ENCODE assay signal across 14 cellular contexts in the genomic region with DNA sequence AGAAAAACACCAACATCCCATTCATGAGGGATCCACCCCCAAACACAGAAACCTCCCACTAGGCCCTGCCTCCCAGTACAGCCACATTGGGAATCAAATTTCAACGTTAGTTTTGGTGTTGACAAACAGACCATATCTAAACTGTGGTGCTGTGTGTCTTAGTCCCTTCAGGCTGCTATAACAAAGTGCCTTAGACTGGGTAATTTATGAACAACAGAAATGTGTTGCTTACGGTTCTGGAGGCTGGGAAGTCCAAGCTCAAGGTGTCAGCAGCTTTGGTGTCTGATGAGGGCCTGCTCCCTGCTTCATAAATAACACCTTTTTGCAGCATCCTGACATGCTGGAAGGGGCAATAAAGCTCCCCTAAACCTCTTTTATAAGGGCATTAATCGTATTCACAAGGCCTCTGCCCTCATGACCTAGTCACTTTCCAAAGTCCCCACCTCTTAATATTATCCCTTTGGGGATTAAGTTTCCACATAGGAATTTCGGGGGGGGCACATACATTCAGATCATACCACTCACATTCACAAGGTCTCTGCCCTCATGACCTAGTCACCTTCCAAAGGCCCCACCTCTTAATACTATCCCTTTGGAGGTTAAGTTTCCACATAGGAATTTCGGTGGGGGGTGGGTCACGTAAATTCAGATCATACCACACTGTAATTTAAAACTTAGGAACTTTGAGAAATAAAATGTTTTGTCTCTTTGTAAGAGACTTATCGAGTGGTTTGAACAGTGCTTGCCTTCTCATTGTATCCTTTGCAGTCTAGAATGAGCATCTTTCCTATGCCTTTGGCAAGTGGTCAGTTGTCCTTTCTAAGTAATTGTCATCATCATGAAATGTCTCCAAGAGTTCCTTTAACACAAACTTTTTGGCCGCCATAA. TPM values are rescaled to one million over a fixed set of nuclear protein-coding genes. Genes with fewer than 3 reads are reported as not detected.
A peak's percentile ranks its signal among the peaks of the same experiment; 100 is the strongest.
DNase-seq lines count a peak whose midpoint lies in the region; ATAC-seq, FAIRE-seq and TF ChIP-seq lines count a peak whose summit lies in the region.
"Had no signal": no experiment of that assay in that cellular context is flagged by ENCODE, and none has a peak within 500 bp of the region (broad histone marks: within the 10 kb centered on the region; RNA-seq: fewer than 3 reads in every experiment).

No MANE protein-coding gene starts in this region.

- ATAC-seq in RWPE2 (ENCODE audit: low read depth): peak; percentile 22; the same call in 2 of the 3 replicates
- no peak for ATAC-seq in HG02642 (IDR thresholded peaks at IDR 0.05; ENCODE audit: poor library complexity, unreplicated experiment)
- ATAC-seq in GM21515 (IDR thresholded peaks at IDR 0.05; ENCODE audit: unreplicated experiment): no peak
- ATAC-seq in GM18498 (IDR thresholded peaks at IDR 0.05; ENCODE audit: unreplicated experiment): no peak

- TF ChIP-seq POLR2A in esophagus muscularis mucosa (IDR thresholded peaks at IDR 0.05; ENCODE audit: low read depth) (no peak), prostate gland (IDR thresholded peaks at IDR 0.05) (no peak)

- CTCF ChIA-PET in Calu3 (lab: Charles Lee): interaction anchor here (0.6 to 1.5 kb wide), 5 partner anchors 9 to 51 kb away, joined by 3 to 7 read pairs (median 4); a partner anchor contains a TSS

- peak overlapping the region; percentile 95 for H3K27ac Mint-ChIP-seq in Calu3 (ENCODE audit: unreplicated experiment)
- H3K27ac Mint-ChIP-seq: dendritic cell treated with granulocyte-macrophage colony-stimulating factor and Interleukin-4, amounts not matched to agents 40 ng/mL and 50 ng/mL, for 4 days had no signal

- no peaks in the 10 kb centered on the region for H3K27me3 ChIP-seq in RWPE2 (ENCODE audit: insufficient read depth, poor library complexity, severe bottlenecking)
- no peaks in the 10 kb centered on the region for H3K27me3 ChIP-seq in esophagus muscularis mucosa
- H3K27me3 ChIP-seq in prostate gland (replicated peaks; ENCODE audit: insufficient read depth): no peaks in the 10 kb centered on the region

- peaks cover 55% of the 10 kb centered on the region for H3K4me1 Mint-ChIP-seq in Calu3 (ENCODE audit: low read depth, unreplicated experiment)

- H3K9me3 Mint-ChIP-seq in Calu3 (ENCODE audit: low read depth, unreplicated experiment): peaks cover 5% of the 10 kb centered on the region
- H3K9me3 Mint-ChIP-seq: dendritic cell treated with granulocyte-macrophage colony-stimulating factor and Interleukin-4, amounts not matched to agents 40 ng/mL and 50 ng/mL, for 4 days had no signal

- no peak overlapping the region for H3K4me3 ChIP-seq in RWPE2 (ENCODE audit: severe bottlenecking)
- no peak overlapping the region for H3K4me3 ChIP-seq in esophagus muscularis mucosa
- no peak overlapping the region for H3K4me3 ChIP-seq in prostate gland
- H3K4me3 ChIP-seq: HAP-1 had no signal

- peaks cover 33% of the 10 kb centered on the region for H3K36me3 Mint-ChIP-seq in Calu3 (ENCODE audit: insufficient read depth, unreplicated experiment)

- DNase-seq in Calu3: no peak
- DNase-seq in RWPE2 (ENCODE audit: low spot score): no peak
- no peak for DNase-seq in esophagus muscularis mucosa (ENCODE audit: extremely low spot score)
- no peak for DNase-seq in prostate gland (ENCODE audit: low spot score)
- no peak for DNase-seq in D721Med (ENCODE audit: insufficient read length, low spot score)
- DNase-seq: activated T-cell treated with anti-CD3 and anti-CD28 coated beads, Interleukin-2, amount 50 U/mL, for 48 hours; left cardiac atrium; stimulated activated CD4-positive, alpha-beta T cell treated with anti-CD3 and anti-CD28 coated beads, Interleukin-15, amount 100 ng/mL, for 24 hours; T-helper 1 cell had no signal

- H3K27me3 Mint-ChIP-seq in Calu3 (ENCODE audit: unreplicated experiment): no peaks in the 10 kb centered on the region

- no peak for FAIRE-seq in D721Med (lab: Jason Lieb, UNC)

- 86% methylated on average over 8 of the region's 8 CpGs for WGBS in esophagus muscularis mucosa
- 73% methylated on average over 8 of the region's 8 CpGs for whole genome bisulfite sequencing in prostate gland

- H3K4me1 ChIP-seq in RWPE2 (ENCODE audit: insufficient read depth, poor library complexity, severe bottlenecking): peaks cover 20% of the 10 kb centered on the region
- peaks cover 18 to 27% (median 22%) of the 10 kb centered on the region in 4 donors for H3K4me1 ChIP-seq in esophagus muscularis mucosa
- H3K4me1 ChIP-seq in prostate gland (replicated peaks): peaks cover 4% of the 10 kb centered on the region
- H3K4me1 ChIP-seq: HAP-1 had no signal

- H3K27ac ChIP-seq in RWPE2 (ENCODE audit: poor library complexity, severe bottlenecking) (peak overlapping the region; percentile 92), esophagus muscularis mucosa (replicated peaks in 1 of 4) (peak overlapping the region; percentile 22 to 68 (median 51)), prostate gland (peak overlapping the region; percentile 70)

- H3K9me3 ChIP-seq in RWPE2 (ENCODE audit: severe bottlenecking) (no peaks in the 10 kb centered on the region), esophagus muscularis mucosa (no peaks in the 10 kb centered on the region), prostate gland (no peaks in the 10 kb centered on the region)
- H3K9me3 ChIP-seq: HAP-1 had no signal

- no peak for TF ChIP-seq CTCF in Calu3 (IDR thresholded peaks at IDR 0.05; ENCODE audit: unreplicated experiment)
- no peak for TF ChIP-seq CTCF in RWPE2 (IDR thresholded peaks at IDR 0.05; ENCODE audit: poor library complexity, severe bottlenecking)
- TF ChIP-seq CTCF in esophagus muscularis mucosa (IDR thresholded peaks at IDR 0.05): no peak
- TF ChIP-seq CTCF in prostate gland (IDR thresholded peaks at IDR 0.05): no peak
- no peak for TF ChIP-seq CTCF in D721Med (IDR thresholded peaks at IDR 0.05; ENCODE audit: insufficient read depth, missing control alignments)

- H3K36me3 ChIP-seq in RWPE2 (ENCODE audit: low read depth) (peaks cover 48% of the 10 kb centered on the region), esophagus muscularis mucosa (peaks cover 0 to 54% (median 22%) of the 10 kb centered on the region in 4 donors), prostate gland (no peaks in the 10 kb centered on the region)

- intact Hi-C loops in Calu3 (cut with micrococcal nuclease; ENCODE audit: unreplicated experiment) (loop anchor here (1.0 kb wide), 1 partner anchor 23 kb away; no protein-coding TSS in a partner anchor), esophagus muscularis mucosa (cut with DNase I) (no loop called here), prostate gland (cut with DNase I) (no loop called here)

- no peak for TF ChIP-seq EP300 in esophagus muscularis mucosa (IDR thresholded peaks at IDR 0.05)

- no TSS peak for BruUV-seq in Calu3 (replicated peaks; lab: Mats Ljungman, UMichigan)

- peak overlapping the region; percentile 60 for H3K4me3 Mint-ChIP-seq in Calu3 (ENCODE audit: low read depth, unreplicated experiment)
- H3K4me3 Mint-ChIP-seq: dendritic cell treated with granulocyte-macrophage colony-stimulating factor and Interleukin-4, amounts not matched to agents 40 ng/mL and 50 ng/mL, for 4 days had no signal

RNA-seq across cellular contexts. Expression of a gene that starts 27.6 kb away (rescaled TPM):
- 31.5 and 34.0 TPM in 2 replicates for total RNA-seq in Calu3 (2022)
- total RNA-seq in esophagus muscularis mucosa: 10 to 100 TPM; 12.6 to 19.1 (median 17.9) TPM
- total RNA-seq in prostate gland: 10 to 100 TPM; 19.0 to 37.5 TPM

RNA-seq across cellular contexts. Expression of a gene that starts 32.6 kb away (rescaled TPM):
- total RNA-seq in Calu3 (2022) (23.8 and 29.4 TPM in 2 replicates), esophagus muscularis mucosa (10 to 100 TPM; 13.6 to 16.4 (median 14.6) TPM), prostate gland (10 to 100 TPM; 53.0 to 66.5 TPM)
